ENCODE assay signal across 8 cellular contexts in the genomic region with DNA sequence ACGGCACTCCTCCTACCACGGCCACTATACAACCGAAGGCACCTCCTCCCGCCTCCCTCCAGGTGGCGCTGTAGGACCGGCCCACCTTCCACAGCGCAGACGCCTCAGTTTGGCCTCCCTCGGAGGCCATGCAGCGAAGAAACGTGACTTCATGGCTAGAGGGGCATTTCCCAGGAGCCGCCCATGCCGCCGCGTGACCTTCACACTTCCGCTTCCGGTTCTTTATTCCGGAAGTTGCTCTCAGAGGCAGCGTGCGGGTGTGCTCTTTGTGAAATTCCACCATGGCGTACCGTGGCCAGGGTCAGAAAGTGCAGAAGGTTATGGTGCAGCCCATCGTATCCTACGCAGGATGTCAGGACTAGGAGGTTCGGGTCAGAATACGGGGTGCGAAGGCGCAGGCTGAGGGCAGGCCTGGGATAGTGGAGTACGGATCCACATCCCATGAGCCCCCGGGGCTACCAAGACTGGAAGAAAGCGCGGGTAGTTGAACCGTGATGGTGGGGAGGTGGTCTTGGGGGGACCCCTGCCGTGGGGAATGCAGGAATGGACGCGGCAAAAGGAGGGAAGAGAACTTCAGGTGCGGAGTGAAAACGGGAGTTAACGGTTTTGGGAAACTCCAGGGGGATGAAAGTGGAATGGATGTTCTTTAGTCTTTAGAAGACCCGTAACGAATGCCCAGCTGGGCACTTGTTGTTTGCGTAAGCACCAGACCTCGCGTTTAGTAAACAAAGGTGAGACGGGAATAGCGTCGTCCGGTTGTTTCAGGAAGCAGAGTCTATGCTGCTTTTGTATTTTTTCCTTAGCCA. TPM values are rescaled to one million over a fixed set of nuclear protein-coding genes. Genes with fewer than 3 reads are reported as not detected.
A peak's percentile ranks its signal among the peaks of the same experiment; 100 is the strongest.
DNase-seq lines count a peak whose midpoint lies in the region; ATAC-seq, FAIRE-seq and TF ChIP-seq lines count a peak whose summit lies in the region.

A gene (plus strand): TSS at position 221 of the 806 bp plus-strand sequence. CDS start 61 bp downstream, at position 282.

- H3K27me3 Mint-ChIP-seq in T-helper 17 cell, result no peaks in the 10 kb centered on the region

- peak within 1 kb of the TSS; percentile 100 for H3K27ac Mint-ChIP-seq in T-helper 17 cell

- H3K27me3 ChIP-seq in psoas muscle (ENCODE audit: insufficient read depth in 3 of 3, low read length in 2 of 3), result no peaks in the 10 kb centered on the region

- ATAC-seq in GM18498 (IDR thresholded peaks at IDR 0.05; ENCODE audit: unreplicated experiment), result peak; percentile 95
- peak; percentile 97 for ATAC-seq in HG02938 (IDR thresholded peaks at IDR 0.05; ENCODE audit: unreplicated experiment)
- ATAC-seq in T-helper 17 cell, result peak; percentile 98
- peak; percentile 99 for ATAC-seq in left ventricle myocardium superior
- ATAC-seq in psoas muscle, result peak; percentile 97 to 98 (median 98)

- peaks cover 20% of the 10 kb centered on the region for H3K4me1 Mint-ChIP-seq in T-helper 17 cell

- H3K36me3 Mint-ChIP-seq in T-helper 17 cell (ENCODE audit: low read depth), result peaks cover 4% of the 10 kb centered on the region

- H3K4me3 Mint-ChIP-seq in T-helper 17 cell, result peak within 1 kb of the TSS; percentile 100

- peaks cover 12 to 35% of the 10 kb centered on the region in 2 donors for H3K36me3 ChIP-seq in psoas muscle (ENCODE audit: insufficient read depth in 1 of 2, low read depth in 1 of 2)

- no peak for FAIRE-seq in urothelium cell line (lab: Jason Lieb, UNC)

- peak within 1 kb of the TSS; percentile 100 for H3K4me3 ChIP-seq in psoas muscle

- peak; percentile 95 for TF ChIP-seq CTCF in psoas muscle (IDR thresholded peaks at IDR 0.05)

- intact Hi-C loops in left ventricle myocardium superior (cut with micrococcal nuclease) (loop anchor here (5.0 kb wide), 1 partner anchor 266 kb away; no protein-coding TSS in a partner anchor), psoas muscle (cut with DNase I) (loop anchor here (1.0 to 10.0 kb wide), 5 partner anchors 221 to 503 kb away; no protein-coding TSS in a partner anchor)

- H3K4me1 ChIP-seq in psoas muscle, result peaks cover 17% of the 10 kb centered on the region

- H3K9me3 ChIP-seq in T-helper 17 cell (ENCODE audit: control insufficient read depth, low read length, poor library complexity, severe bottlenecking), result no peaks in the 10 kb centered on the region
- no peaks in the 10 kb centered on the region for H3K9me3 ChIP-seq in psoas muscle

- peak within 1 kb of the TSS; percentile 91 for H3K27ac ChIP-seq in psoas muscle

- DNase-seq in NCI-H1694 treated with DMSO at 0.1 percent for 48 hours (lab: John Stamatoyannopoulos, UW), result peak; percentile 97
- DNase-seq in T-helper 17 cell, result peak; percentile 94 to 96 (median 95)
- peak; percentile 66 to 97 (median 93) for DNase-seq in amygdala (lab: John Stamatoyannopoulos, UW)
- DNase-seq in left ventricle myocardium superior, result peak; percentile 95
- DNase-seq in psoas muscle, result peak; percentile 95 to 98
- DNase-seq in urothelium cell line (ENCODE audit: low spot score), result peak; percentile 97

- 0 to 1% (median 0%) methylated on average over 46 to 48 of the region's 48 CpGs for WGBS in psoas muscle, 3 donors

RNA-seq across cellular contexts. Expression of the gene that starts here (rescaled TPM):
- 10 to 100 TPM; 47.2 to 50.1 TPM for total RNA-seq in T-helper 17 cell
- 49.2 TPM for total RNA-seq in left ventricle myocardium superior
- 10 to 100 TPM; 30.4 to 68.1 (median 56.6) TPM for total RNA-seq in psoas muscle
- polyA plus RNA-seq in psoas muscle, result 100 to 1,000 TPM in 2 of 3 donors, 10 to 100 TPM in 1; 83.1 to 173 (median 116) TPM

Comparison
In these comparisons a context has a peak if more than half of its experiments do, and no peak if none do; other contexts are left out.
1. Peak in every context shown above with its lines: DNase-seq, ATAC-seq, H3K4me3 ChIP-seq and H3K27ac ChIP-seq.